In the genomic region with DNA sequence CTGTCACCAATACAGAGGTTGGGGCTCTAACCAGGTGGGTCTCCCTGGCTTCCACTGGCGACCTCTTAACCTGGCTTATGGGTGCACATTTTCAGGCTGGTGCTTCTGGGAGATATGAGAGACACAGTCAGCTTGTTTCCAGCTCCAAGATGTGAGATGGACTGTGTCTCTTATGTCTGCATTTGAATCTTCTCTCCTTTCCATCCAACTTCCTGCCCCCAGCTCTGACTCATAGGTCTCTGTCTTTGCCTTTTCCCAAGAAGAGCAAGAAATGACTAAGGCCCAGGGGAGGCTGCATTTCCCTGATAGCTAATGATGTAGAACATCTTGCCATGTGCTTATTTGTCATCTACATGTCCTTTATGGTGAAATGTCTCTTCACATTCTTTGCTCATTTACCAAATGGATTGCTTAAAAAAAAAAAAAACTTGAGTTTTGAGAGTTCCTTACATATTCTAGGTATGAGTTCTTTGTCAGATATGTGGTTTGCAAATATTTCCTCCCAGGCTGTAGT, we compare ENCODE assay signal across 10 cellular contexts. TPM values are rescaled to one million over a fixed set of nuclear protein-coding genes. Genes with fewer than 3 reads are reported as not detected.
A peak's percentile ranks its signal among the peaks of the same experiment; 100 is the strongest.
DNase-seq lines count a peak whose midpoint lies in the region; ATAC-seq and TF ChIP-seq lines count a peak whose summit lies in the region.
"Had no signal": no experiment of that assay in that cellular context is flagged by ENCODE, and none has a peak within 500 bp of the region (broad histone marks: within the 10 kb centered on the region; RNA-seq: fewer than 3 reads in every experiment).

No MANE protein-coding gene starts in this region.

- no peaks in the 10 kb centered on the region for H3K9me3 ChIP-seq in lung (ENCODE audit: control insufficient read depth in 2 of 2, insufficient read depth in 1 of 2, low read length in 1 of 2)
- H3K9me3 ChIP-seq: spleen had no signal

- no peaks in the 10 kb centered on the region for H3K4me1 ChIP-seq in lung (ENCODE audit: control insufficient read depth in 2 of 2, insufficient read depth in 2 of 2, low read length in 2 of 2)

- H3K27me3 ChIP-seq in lung (ENCODE audit: control insufficient read depth, insufficient read depth) (no peaks in the 10 kb centered on the region), H7 (ENCODE audit: control insufficient read depth, insufficient read depth, low read length) (no peaks in the 10 kb centered on the region)
- H3K27me3 ChIP-seq: spleen had no signal

- H3K27me3 Mint-ChIP-seq in activated T-helper 17 cell treated with anti-CD3 and anti-CD28 coated beads, Interleukin-2, amount 50 U/mL, for 72 hours = no peaks in the 10 kb centered on the region
- no peaks in the 10 kb centered on the region for H3K27me3 Mint-ChIP-seq in endothelial cell (ENCODE audit: unreplicated experiment)

- H3K36me3 ChIP-seq in lung (ENCODE audit: control insufficient read depth in 2 of 2, insufficient read depth in 2 of 2, low read length in 2 of 2) = peaks cover 0 to 2% of the 10 kb centered on the region in 2 donors
- H3K36me3 ChIP-seq in H7 (replicated peaks; ENCODE audit: control insufficient read depth, insufficient read depth, low read length) = no peaks in the 10 kb centered on the region

- TF ChIP-seq CTCF in lung (IDR thresholded peaks at IDR 0.05; ENCODE audit: control extremely low read depth, extremely low read depth) (no peak), endothelial cell (IDR thresholded peaks at IDR 0.05; ENCODE audit: unreplicated experiment) (no peak)

- peak; percentile 53 for ATAC-seq in activated T-helper 17 cell treated with anti-CD3 and anti-CD28 coated beads, Interleukin-2, amount 50 U/mL, for 72 hours (replicated peaks)
- no peak for ATAC-seq in lung (ENCODE audit: insufficient read depth, low FRiP score)
- ATAC-seq in HG02885 (IDR thresholded peaks at IDR 0.05; ENCODE audit: poor library complexity, unreplicated experiment) = no peak

- peak overlapping the region; percentile 15 to 50 for H3K27ac ChIP-seq in lung (ENCODE audit: low read depth in 1 of 2, low read length in 1 of 2)
- H3K27ac ChIP-seq: spleen had no signal

- peak; percentile 40 for DNase-seq in AG08396 (ENCODE audit: low spot score)
- peak; percentile 31 for DNase-seq in Kasumi-1 (lab: John Stamatoyannopoulos, UW)
- DNase-seq in lung (ENCODE audit: low spot score) = no peak
- DNase-seq in H7 = no peak
- DNase-seq in COLO668 (lab: John Stamatoyannopoulos, UW; ENCODE audit: unreplicated experiment) = no peak
- DNase-seq in endothelial cell (ENCODE audit: low spot score) = no peak
- DNase-seq: NCI-H2081, spleen had no signal

- H3K36me3 Mint-ChIP-seq in activated T-helper 17 cell treated with anti-CD3 and anti-CD28 coated beads, Interleukin-2, amount 50 U/mL, for 72 hours (ENCODE audit: low read depth) = peaks cover 22% of the 10 kb centered on the region
- no peaks in the 10 kb centered on the region for H3K36me3 Mint-ChIP-seq in endothelial cell (ENCODE audit: low read depth, unreplicated experiment)

- WGBS in lung, 2 donors = 52 to 100% methylated on average over 1 of the region's 1 CpG

- H3K4me3 ChIP-seq in lung (no peak overlapping the region), H7 (ENCODE audit: insufficient read depth, low read depth, low read length) (no peak overlapping the region)
- H3K4me3 ChIP-seq: spleen had no signal

- H3K4me3 Mint-ChIP-seq in activated T-helper 17 cell treated with anti-CD3 and anti-CD28 coated beads, Interleukin-2, amount 50 U/mL, for 72 hours = peak overlapping the region; percentile 74
- no peak overlapping the region for H3K4me3 Mint-ChIP-seq in endothelial cell (ENCODE audit: unreplicated experiment)

- H3K9me3 Mint-ChIP-seq in activated T-helper 17 cell treated with anti-CD3 and anti-CD28 coated beads, Interleukin-2, amount 50 U/mL, for 72 hours = peaks cover 4% of the 10 kb centered on the region
- no peaks in the 10 kb centered on the region for H3K9me3 Mint-ChIP-seq in endothelial cell (ENCODE audit: unreplicated experiment)

- peak overlapping the region; percentile 90 for H3K27ac Mint-ChIP-seq in activated T-helper 17 cell treated with anti-CD3 and anti-CD28 coated beads, Interleukin-2, amount 50 U/mL, for 72 hours
- H3K27ac Mint-ChIP-seq in endothelial cell (ENCODE audit: unreplicated experiment) = no peak overlapping the region

- peaks cover 13% of the 10 kb centered on the region for H3K4me1 Mint-ChIP-seq in activated T-helper 17 cell treated with anti-CD3 and anti-CD28 coated beads, Interleukin-2, amount 50 U/mL, for 72 hours
- H3K4me1 Mint-ChIP-seq in endothelial cell (ENCODE audit: unreplicated experiment) = no peaks in the 10 kb centered on the region

RNA-seq across cellular contexts. Expression of gene UXT, which starts 3.2 kb away (rescaled TPM):
- 100 to 1,000 TPM; 127 to 156 TPM for total RNA-seq in activated T-helper 17 cell treated with anti-CD3 and anti-CD28 coated beads, Interleukin-2, amount 50 U/mL, for 72 hours
- total RNA-seq in lung (10 to 100 TPM; 58.0 to 98.9 TPM), endothelial cell (ENCODE audit: unreplicated experiment) (76.5 TPM)
- 100 to 1,000 TPM; 142 to 153 TPM for polyA plus RNA-seq in lung
- 87.5 and 93.7 TPM in 2 replicates for total RNA-seq in H7 (2014; rRNA removed; shearing (Covaris generic))

RNA-seq across cellular contexts. Expression of gene ELK1, which starts 11.8 kb away (rescaled TPM):
- total RNA-seq in activated T-helper 17 cell treated with anti-CD3 and anti-CD28 coated beads, Interleukin-2, amount 50 U/mL, for 72 hours = 10 to 100 TPM; 77.8 to 95.9 TPM
- total RNA-seq in lung (10 to 100 TPM in 1 of 2 donors, 1 to 10 TPM in 1; 9.8 to 36.0 TPM), endothelial cell (ENCODE audit: unreplicated experiment) (29.4 TPM)
- 10 to 100 TPM; 16.4 to 37.6 TPM for polyA plus RNA-seq in lung
- 32.7 and 33.8 TPM in 2 replicates for total RNA-seq in H7 (2014; rRNA removed; shearing (Covaris generic))

RNA-seq across cellular contexts. Expression of gene CFP, which starts 32.5 kb away (rescaled TPM):
- total RNA-seq in activated T-helper 17 cell treated with anti-CD3 and anti-CD28 coated beads, Interleukin-2, amount 50 U/mL, for 72 hours = 1 to 10 TPM; 3.2 to 7.6 TPM
- total RNA-seq in lung = 10 to 100 TPM; 11.3 to 23.6 TPM
- 10 to 100 TPM; 22.5 to 88.8 TPM for polyA plus RNA-seq in lung
- total RNA-seq in H7 (2014; rRNA removed; shearing (Covaris generic)) = 5.5 and 6.0 TPM in 2 replicates
- 27.5 TPM for total RNA-seq in endothelial cell (ENCODE audit: unreplicated experiment)

RNA-seq across cellular contexts. Expression of gene SYN1, which starts 42.5 kb away (rescaled TPM):
- 1 to 10 TPM; 1.0 to 4.3 TPM for total RNA-seq in activated T-helper 17 cell treated with anti-CD3 and anti-CD28 coated beads, Interleukin-2, amount 50 U/mL, for 72 hours
- total RNA-seq in lung (1 to 10 TPM in 1 of 2 donors, under 1 TPM in 1; 0.11 to 1.3 TPM), endothelial cell (ENCODE audit: unreplicated experiment) (2.9 TPM)
- polyA plus RNA-seq in lung = 1 to 10 TPM; 1.4 to 4.5 TPM
- total RNA-seq in H7 (2014; rRNA removed; shearing (Covaris generic)) = 0.81 and 2.1 TPM in 2 replicates

Comparison
In these comparisons a context has a peak if more than half of its experiments do, and no peak if none do; other contexts are left out.
1. DNase-seq: peak in AG08396 (single experiment) and Kasumi-1 (2 of 2); none in lung (single experiment), H7 (single experiment), COLO668 (single experiment) and endothelial cell (single experiment).